In genomic region chr13:29498426-29499040, GRCh38 we compare ENCODE assay signal across 21 cellular contexts.
"Had no signal": no experiment of that assay in that cellular context is flagged by ENCODE, and none has a peak within 500 bp of the region (broad histone marks: within the 10 kb centered on the region; RNA-seq: fewer than 3 reads in every experiment).

No MANE protein-coding gene starts in this region.

- H3K4me3 ChIP-seq: coronary artery, smooth muscle cell, suprapubic skin, thyroid gland, uterus had no signal

- H3K27ac ChIP-seq: coronary artery, pancreas, suprapubic skin, thyroid gland, uterus had no signal

- DNase-seq: effector CD4-positive, alpha-beta T cell; endodermal cell; erythroblast; foreskin melanocyte; hippocampal formation; kidney glomerular epithelial cell; mammary epithelial cell; natural killer cell; occipital lobe; right cardiac atrium; stimulated activated CD4-positive, alpha-beta T cell treated with anti-CD3 and anti-CD28 coated beads, Interleukin-4, amount 100 ng/mL, for 1 hour; stimulated activated CD8-positive, alpha-beta memory T cell treated with anti-CD3 and anti-CD28 coated beads, Interleukin-4, amount 100 ng/mL, for 48 hours; stimulated activated naive CD8-positive, alpha-beta T cell treated with anti-CD3 and anti-CD28 coated beads, Interleukin-15, Interleukin-2, amounts not matched to agents 100 U/mL and 50 U/mL, for 24 hours; thyroid gland; uterus had no signal

- H3K36me3 ChIP-seq: pancreas, suprapubic skin, thyroid gland, uterus had no signal

- H3K4me1 ChIP-seq: thyroid gland had no signal

- ATAC-seq: left lobe of liver; natural killer cell; right cardiac atrium; stimulated activated effector memory CD8-positive, alpha-beta T cell treated with anti-CD3 and anti-CD28 coated beads, Interleukin-12 subunit alpha, Interleukin-12 subunit beta, amount 100 ng/mL, for 72 hours; stimulated activated naive CD8-positive, alpha-beta T cell treated with anti-CD3 and anti-CD28 coated beads, Interleukin-15, Interleukin-2, amounts not matched to agents 100 U/mL and 50 U/mL, for 24 hours had no signal

- H3K27me3 ChIP-seq: pancreas, suprapubic skin, thyroid gland, uterus had no signal

- H3K9me3 ChIP-seq: pancreas, suprapubic skin, thyroid gland, uterus had no signal

- H3K4me2 ChIP-seq: smooth muscle cell had no signal
